In genomic region chr14:99479160-99479902, GRCh38 we compare ENCODE assay signal across 8 cellular contexts. TPM values are rescaled to one million over a fixed set of nuclear protein-coding genes. Genes with fewer than 3 reads are reported as not detected.
DNase-seq lines count a peak whose midpoint lies in the region; ATAC-seq and TF ChIP-seq lines count a peak whose summit lies in the region.

No MANE protein-coding gene starts in this region.

- no peaks in the 10 kb centered on the region for H3K27me3 ChIP-seq in neuron (ENCODE audit: insufficient read depth, low read length)

- TF ChIP-seq CTCF in CD14-positive monocyte (IDR thresholded peaks at IDR 0.05) (no peak), OCI-LY7 (conservative IDR thresholded peaks at IDR 0.05; ENCODE audit: low read length) (0 out of 2 replicates have a peak, but pooled peaks have one; percentile 11), epithelial cell of esophagus (IDR thresholded peaks at IDR 0.05; ENCODE audit: insufficient read depth, low read depth, low read length, missing control alignments) (no peak)

- H4K20me1 ChIP-seq in OCI-LY7 (ENCODE audit: insufficient read depth, low read length): peaks cover 69% of the 10 kb centered on the region

- POLR2A ChIA-PET in OCI-LY7 (lab: Charles Lee): interaction anchor here (0.7 kb wide), 1 partner anchor 23 kb away, joined by 3 read pairs; no protein-coding TSS in a partner anchor

- H3K27ac Mint-ChIP-seq in CD14-positive monocyte: peak overlapping the region; percentile 85 to 94 (median 89)

- H3K27ac ChIP-seq in OCI-LY7 (ENCODE audit: low read depth, low read length, poor library complexity, severe bottlenecking): no peak overlapping the region

- H3K79me2 ChIP-seq in OCI-LY7 (ENCODE audit: insufficient read depth, low read depth, low read length): peaks cover 88% of the 10 kb centered on the region

- intact Hi-C loops in CD14-positive monocyte (cut with micrococcal nuclease): no loop called here
- intact Hi-C loops in OCI-LY7 (cut with micrococcal nuclease; ENCODE audit: unreplicated experiment): no loop called here

- peak overlapping the region; percentile 89 for H3K4me2 ChIP-seq in OCI-LY7 (ENCODE audit: low read length)

- H3K9me3 Mint-ChIP-seq in CD14-positive monocyte: no peaks in the 10 kb centered on the region

- no peaks in the 10 kb centered on the region for H3K36me3 ChIP-seq in OCI-LY7 (ENCODE audit: insufficient read depth, low read length)
- no peaks in the 10 kb centered on the region for H3K36me3 ChIP-seq in neuron (ENCODE audit: insufficient read depth, low read length)

- H3K4me1 ChIP-seq in OCI-LY7 (ENCODE audit: insufficient read depth, low read length, poor library complexity, severe bottlenecking): peaks cover 23% of the 10 kb centered on the region
- peaks cover 44% of the 10 kb centered on the region for H3K4me1 ChIP-seq in neuron (ENCODE audit: insufficient read depth, low read length)

- no peaks in the 10 kb centered on the region for H3K9me3 ChIP-seq in OCI-LY7 (ENCODE audit: low read length)
- H3K9me3 ChIP-seq in neuron (ENCODE audit: low read length): no peaks in the 10 kb centered on the region

- peaks cover 0 to 2% (median 0%) of the 10 kb centered on the region in 3 donors for H3K27me3 Mint-ChIP-seq in CD14-positive monocyte (ENCODE audit: low read depth in 3 of 3)

- DNase-seq in CD14-positive monocyte (ENCODE audit: low spot score): no peak
- no peak for DNase-seq in OCI-LY7 (ENCODE audit: low spot score)
- no peak for DNase-seq in epithelial cell of esophagus (ENCODE audit: low read depth)
- DNase-seq in hippocampal formation (lab: John Stamatoyannopoulos, UW): no peak
- DNase-seq in mucosa of gallbladder (ENCODE audit: low spot score): no peak

- H3K4me3 ChIP-seq in OCI-LY7 (ENCODE audit: low read depth, low read length, poor library complexity, severe bottlenecking): peak overlapping the region; percentile 95
- H3K4me3 ChIP-seq in epithelial cell of esophagus (ENCODE audit: low read length): peak overlapping the region; percentile 70
- H3K4me3 ChIP-seq in neuron (ENCODE audit: low read length): peak overlapping the region; percentile 76

- H3K36me3 Mint-ChIP-seq in CD14-positive monocyte: peaks cover 0 to 3% of the 10 kb centered on the region in 2 donors

- peaks cover 50% of the 10 kb centered on the region for H3K4me1 Mint-ChIP-seq in CD14-positive monocyte

- no TSS peak for BruUV-seq in OCI-LY7 (replicated peaks; lab: Mats Ljungman, UMichigan)

- H2AFZ ChIP-seq in OCI-LY7 (ENCODE audit: low read length) (no peak overlapping the region; the same call in 1 of the 2 replicates), neuron (ENCODE audit: low read depth, low read length) (no peak overlapping the region)

- CTCF ChIA-PET in OCI-LY7 (lab: Charles Lee; ENCODE audit: unreplicated experiment): no interaction called here

- peak overlapping the region; percentile 91 to 93 for H3K4me3 Mint-ChIP-seq in CD14-positive monocyte

- no peaks in the 10 kb centered on the region for H3K9me2 ChIP-seq in OCI-LY7 (ENCODE audit: insufficient read depth, low read length)

- ATAC-seq in HG02588 (IDR thresholded peaks at IDR 0.05; ENCODE audit: unreplicated experiment) (no peak), GM19452 (IDR thresholded peaks at IDR 0.05; ENCODE audit: unreplicated experiment) (no peak)

RNA-seq across cellular contexts. Expression of gene SETD3, which starts 1.3 kb away (rescaled TPM):
- polyA plus RNA-seq in CD14-positive monocyte: 10 to 100 TPM; 38.7 to 39.5 TPM
- 42.4 and 45.2 TPM in 2 replicates for total RNA-seq in OCI-LY7 (2014; rRNA removed; shearing (Covaris generic))
- 62.1 and 65.5 TPM in 2 replicates for total RNA-seq in OCI-LY7 (2022)
- total RNA-seq in mucosa of gallbladder: 68.9 TPM

RNA-seq across cellular contexts. Expression of gene CCNK, which starts 1.9 kb away (rescaled TPM):
- polyA plus RNA-seq in CD14-positive monocyte: 10 to 100 TPM in 1 of 2 donors, 1 to 10 TPM in 1; 7.7 to 14.7 TPM
- total RNA-seq in OCI-LY7 (2014; rRNA removed; shearing (Covaris generic)): 25.1 and 38.8 TPM in 2 replicates
- total RNA-seq in OCI-LY7 (2022) (69.0 and 76.3 TPM in 2 replicates), mucosa of gallbladder (45.5 TPM)
